In the genomic region with DNA sequence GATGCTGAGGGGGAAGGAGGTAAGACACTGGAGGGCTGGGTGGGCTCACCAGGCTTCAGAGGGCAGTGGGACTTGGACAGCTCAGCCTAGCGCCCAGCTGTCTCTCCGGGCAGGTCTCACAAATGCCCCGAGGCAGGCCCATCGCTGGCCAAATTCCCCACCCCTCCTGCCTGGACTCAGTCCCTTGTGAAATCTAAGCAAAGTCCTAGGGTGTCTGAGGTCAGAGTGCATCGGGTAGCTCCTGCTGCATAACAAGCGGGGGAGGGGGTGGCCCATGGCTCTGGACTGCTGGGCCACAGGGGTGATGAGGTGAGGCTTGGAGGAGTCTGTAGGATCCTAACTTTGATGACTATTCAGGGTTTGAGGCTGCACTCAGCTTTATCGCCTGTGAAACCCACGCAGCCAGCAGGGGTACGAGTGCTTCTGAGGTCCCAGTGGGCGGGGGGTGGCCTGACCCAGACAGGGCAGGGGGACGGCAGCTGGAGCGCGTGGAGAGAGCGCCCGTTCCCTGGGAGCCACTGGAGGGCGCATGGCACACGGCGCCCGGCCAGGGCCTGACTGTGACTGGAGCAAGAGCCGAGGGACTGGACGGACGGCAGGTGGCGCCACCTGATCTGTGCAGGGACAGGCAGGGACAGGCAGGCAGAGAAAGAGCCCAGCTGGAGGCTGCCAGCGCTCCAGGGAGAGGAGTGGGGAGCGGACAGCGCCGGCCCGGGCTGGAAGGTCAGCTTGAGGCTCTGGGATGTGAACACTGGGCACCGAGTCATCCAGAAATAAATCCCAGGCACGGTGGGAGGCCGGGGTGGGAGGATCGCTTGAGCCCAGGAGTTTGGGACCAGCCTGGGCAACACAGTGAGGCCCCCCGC, we compare ENCODE assay signal across 8 cellular contexts. TPM values are rescaled to one million over a fixed set of nuclear protein-coding genes. Genes with fewer than 3 reads are reported as not detected.
DNase-seq lines count a peak whose midpoint lies in the region; ATAC-seq, FAIRE-seq and TF ChIP-seq lines count a peak whose summit lies in the region.

No MANE protein-coding gene starts in this region.

- DNase-seq in D721Med (ENCODE audit: insufficient read length, low spot score) (peak; percentile 72), HTR-8/SVneo (ENCODE audit: insufficient read length, low spot score) (peak; percentile 97), NK-92 (lab: John Stamatoyannopoulos, UW; ENCODE audit: unreplicated experiment) (peak; percentile 39), memory B cell (ENCODE audit: low spot score in 2 of 2) (peak; percentile 91 to 94)
- DNase-seq in activated CD8-positive, alpha-beta T cell treated with anti-CD3 and anti-CD28 coated beads for 36 hours = peak; percentile 96
- DNase-seq in effector CD4-positive, alpha-beta T cell = peak; percentile 94
- peak; percentile 78 to 85 for DNase-seq in stimulated activated CD8-positive, alpha-beta memory T cell treated with anti-CD3 and anti-CD28 coated beads, Interleukin-15, amount 100 ng/mL, for 4 hours (ENCODE audit: low read depth in 2 of 2)

- no peaks in the 10 kb centered on the region for H3K27me3 Mint-ChIP-seq in activated CD8-positive, alpha-beta T cell treated with anti-CD3 and anti-CD28 coated beads for 36 hours
- H3K27me3 Mint-ChIP-seq in memory B cell = peaks cover 4% of the 10 kb centered on the region

- no peak overlapping the region for H3K27ac Mint-ChIP-seq in activated CD8-positive, alpha-beta T cell treated with anti-CD3 and anti-CD28 coated beads for 36 hours
- H3K27ac Mint-ChIP-seq in memory B cell = peak overlapping the region; percentile 62

- no peak overlapping the region for H3K4me3 Mint-ChIP-seq in activated CD8-positive, alpha-beta T cell treated with anti-CD3 and anti-CD28 coated beads for 36 hours
- no peak overlapping the region for H3K4me3 Mint-ChIP-seq in memory B cell

- no peaks in the 10 kb centered on the region for H3K9me3 Mint-ChIP-seq in activated CD8-positive, alpha-beta T cell treated with anti-CD3 and anti-CD28 coated beads for 36 hours
- no peaks in the 10 kb centered on the region for H3K9me3 Mint-ChIP-seq in memory B cell

- CTCF ChIA-PET in activated CD8-positive, alpha-beta T cell treated with anti-CD3 and anti-CD28 coated beads for 36 hours (lab: Charles Lee) = interaction anchor here (0.6 to 6.3 kb wide), 61 partner anchors 8 to 482 kb away, joined by 3 to 204 read pairs (median 6); partner anchors contain the start of genes COX19, GPR146 and ZFAND2A

- FAIRE-seq in D721Med (lab: Jason Lieb, UNC) (no peak), HTR-8/SVneo (lab: Jason Lieb, UNC) (peak; percentile 100)

- peak; percentile 99 for TF ChIP-seq CTCF in D721Med (IDR thresholded peaks at IDR 0.05; ENCODE audit: insufficient read depth, missing control alignments)
- peak; percentile 97 for TF ChIP-seq CTCF in activated CD8-positive, alpha-beta T cell treated with anti-CD3 and anti-CD28 coated beads for 36 hours (IDR thresholded peaks at IDR 0.05)

- peaks cover 5% of the 10 kb centered on the region for H3K4me1 Mint-ChIP-seq in activated CD8-positive, alpha-beta T cell treated with anti-CD3 and anti-CD28 coated beads for 36 hours (ENCODE audit: low read depth)
- peaks cover 8% of the 10 kb centered on the region for H3K4me1 Mint-ChIP-seq in memory B cell

- ATAC-seq in GM21423 (IDR thresholded peaks at IDR 0.05; ENCODE audit: unreplicated experiment) = peak; percentile 80
- ATAC-seq in activated CD8-positive, alpha-beta T cell treated with anti-CD3 and anti-CD28 coated beads for 36 hours = peak; percentile 98
- peak; percentile 96 for ATAC-seq in memory B cell (ENCODE audit: low read depth)

- intact Hi-C loops in activated CD8-positive, alpha-beta T cell treated with anti-CD3 and anti-CD28 coated beads for 36 hours (cut with micrococcal nuclease) = loop anchor here (5.0 to 10.0 kb wide), 3 partner anchors 52 to 172 kb away; partner anchors contain the start of genes GPR146 and ZFAND2A

- no peaks in the 10 kb centered on the region for H3K36me3 Mint-ChIP-seq in activated CD8-positive, alpha-beta T cell treated with anti-CD3 and anti-CD28 coated beads for 36 hours (ENCODE audit: low read depth)
- peaks cover 3% of the 10 kb centered on the region for H3K36me3 Mint-ChIP-seq in memory B cell

- POLR2A ChIA-PET in activated CD8-positive, alpha-beta T cell treated with anti-CD3 and anti-CD28 coated beads for 36 hours (lab: Charles Lee) = interaction anchor here (0.8 to 4.1 kb wide), 10 partner anchors 17 to 184 kb away, joined by 3 to 19 read pairs (median 4); partner anchors contain the start of genes COX19 and ZFAND2A

RNA-seq across cellular contexts. Expression of gene CYP2W1, which starts 10.0 kb away (rescaled TPM):
- total RNA-seq in activated CD8-positive, alpha-beta T cell treated with anti-CD3 and anti-CD28 coated beads for 36 hours = not detected

RNA-seq across cellular contexts. Expression of gene COX19, which starts 17.6 kb away (rescaled TPM):
- 10 to 100 TPM; 15.5 to 18.0 TPM for total RNA-seq in activated CD8-positive, alpha-beta T cell treated with anti-CD3 and anti-CD28 coated beads for 36 hours

RNA-seq across cellular contexts. Expression of gene ADAP1, which starts 38.5 kb away (rescaled TPM):
- 10 to 100 TPM; 34.6 to 40.9 TPM for total RNA-seq in activated CD8-positive, alpha-beta T cell treated with anti-CD3 and anti-CD28 coated beads for 36 hours

RNA-seq across cellular contexts. Expression of gene GPR146, which starts 51.4 kb away (rescaled TPM):
- total RNA-seq in activated CD8-positive, alpha-beta T cell treated with anti-CD3 and anti-CD28 coated beads for 36 hours = 1 to 10 TPM; 5.6 to 8.5 TPM

Comparison
In these comparisons a context has a peak if more than half of its experiments do, and no peak if none do; other contexts are left out.
1. Peak in every context shown above with its lines: DNase-seq and ATAC-seq.
2. DNase-seq: peak in every context shown above with its lines; median percentile 97 in HTR-8/SVneo; 96 in activated CD8-positive, alpha-beta T cell treated with anti-CD3 and anti-CD28 coated beads for 36 hours; 94 in effector CD4-positive, alpha-beta T cell; 92 in memory B cell; 82 in stimulated activated CD8-positive, alpha-beta memory T cell treated with anti-CD3 and anti-CD28 coated beads, Interleukin-15, amount 100 ng/mL, for 4 hours; 72 in D721Med; 39 in NK-92.